1 cellular context compared by ENCODE assay signal in the genomic region with DNA sequence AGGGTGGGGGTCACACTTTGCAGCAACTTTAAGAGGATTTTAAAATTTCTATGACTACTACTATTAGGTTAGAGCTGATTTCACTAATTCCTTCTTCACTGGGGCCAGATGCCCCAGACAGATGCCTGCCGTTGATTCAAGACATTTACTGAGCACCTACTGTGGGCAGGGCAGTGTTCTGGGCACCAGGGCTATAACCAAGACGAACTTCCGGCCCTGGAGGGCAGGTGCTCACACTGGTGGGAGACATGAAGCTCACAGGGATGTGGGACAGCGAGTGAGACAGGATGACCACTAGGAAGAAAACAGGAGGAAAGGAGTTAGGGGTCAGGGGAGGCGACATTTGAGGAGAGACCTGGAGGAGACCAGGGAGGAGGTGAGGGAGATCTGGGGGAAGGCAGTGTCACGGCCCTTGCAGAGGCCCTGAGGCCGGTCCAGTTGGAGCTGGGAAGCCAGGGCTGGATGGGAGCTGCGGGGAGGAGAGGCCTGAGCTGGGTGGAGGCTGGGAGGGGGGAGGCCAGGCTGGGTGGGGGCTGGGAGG.
TF ChIP-seq lines count a peak whose summit lies in the region.

No MANE protein-coding gene starts in this region.

TF ChIP-seq in SK-N-SH treated with all-trans-retinoic acid at 6 μM for 48 hours, 23 proteins besides CTCF, POLR2A, EP300 and RAD21:
- TF ChIP-seq OSR1 (CRISPR knock-in tag; IDR thresholded peaks at IDR 0.05) = no peak
- TF ChIP-seq GLIS3 (CRISPR knock-in tag; IDR thresholded peaks at IDR 0.05) = no peak
- TF ChIP-seq ZNF8 (CRISPR knock-in tag; IDR thresholded peaks at IDR 0.05) = no peak
- no peak for TF ChIP-seq ARNTL (CRISPR knock-in tag; IDR thresholded peaks at IDR 0.05; ENCODE audit: borderline replicate concordance, low read depth)
- no peak for TF ChIP-seq TCF4 (CRISPR knock-in tag; IDR thresholded peaks at IDR 0.05; ENCODE audit: borderline replicate concordance)
- TF ChIP-seq, protein P1, sequence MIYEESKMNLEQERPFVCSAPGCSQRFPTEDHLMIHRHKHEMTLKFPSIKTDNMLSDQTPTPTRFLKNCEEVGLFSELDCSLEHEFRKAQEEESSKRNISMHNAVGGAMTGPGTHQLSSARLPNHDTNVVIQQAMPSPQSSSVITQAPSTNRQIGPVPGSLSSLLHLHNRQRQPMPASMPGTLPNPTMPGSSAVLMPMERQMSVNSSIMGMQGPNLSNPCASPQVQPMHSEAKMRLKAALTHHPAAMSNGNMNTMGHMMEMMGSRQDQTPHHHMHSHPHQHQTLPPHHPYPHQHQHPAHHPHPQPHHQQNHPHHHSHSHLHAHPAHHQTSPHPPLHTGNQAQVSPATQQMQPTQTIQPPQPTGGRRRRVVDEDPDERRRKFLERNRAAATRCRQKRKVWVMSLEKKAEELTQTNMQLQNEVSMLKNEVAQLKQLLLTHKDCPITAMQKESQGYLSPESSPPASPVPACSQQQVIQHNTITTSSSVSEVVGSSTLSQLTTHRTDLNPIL (CRISPR knock-in tag; IDR thresholded peaks at IDR 0.05; ENCODE audit: low read depth) = no peak
- TF ChIP-seq, protein P2, sequence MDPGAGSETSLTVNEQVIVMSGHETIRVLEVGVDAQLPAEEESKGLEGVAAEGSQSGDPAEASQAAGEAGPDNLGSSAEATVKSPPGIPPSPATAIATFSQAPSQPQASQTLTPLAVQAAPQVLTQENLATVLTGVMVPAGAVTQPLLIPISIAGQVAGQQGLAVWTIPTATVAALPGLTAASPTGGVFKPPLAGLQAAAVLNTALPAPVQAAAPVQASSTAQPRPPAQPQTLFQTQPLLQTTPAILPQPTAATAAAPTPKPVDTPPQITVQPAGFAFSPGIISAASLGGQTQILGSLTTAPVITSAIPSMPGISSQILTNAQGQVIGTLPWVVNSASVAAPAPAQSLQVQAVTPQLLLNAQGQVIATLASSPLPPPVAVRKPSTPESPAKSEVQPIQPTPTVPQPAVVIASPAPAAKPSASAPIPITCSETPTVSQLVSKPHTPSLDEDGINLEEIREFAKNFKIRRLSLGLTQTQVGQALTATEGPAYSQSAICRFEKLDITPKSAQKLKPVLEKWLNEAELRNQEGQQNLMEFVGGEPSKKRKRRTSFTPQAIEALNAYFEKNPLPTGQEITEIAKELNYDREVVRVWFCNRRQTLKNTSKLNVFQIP (CRISPR knock-in tag; IDR thresholded peaks at IDR 0.05; ENCODE audit: borderline replicate concordance, low read depth) = no peak
- TF ChIP-seq ZNF70 (CRISPR knock-in tag; IDR thresholded peaks at IDR 0.05) = no peak
- TF ChIP-seq ZNF565 (CRISPR knock-in tag; conservative IDR thresholded peaks at IDR 0.05; ENCODE audit: low read depth) = no peak
- TF ChIP-seq, protein P3, sequence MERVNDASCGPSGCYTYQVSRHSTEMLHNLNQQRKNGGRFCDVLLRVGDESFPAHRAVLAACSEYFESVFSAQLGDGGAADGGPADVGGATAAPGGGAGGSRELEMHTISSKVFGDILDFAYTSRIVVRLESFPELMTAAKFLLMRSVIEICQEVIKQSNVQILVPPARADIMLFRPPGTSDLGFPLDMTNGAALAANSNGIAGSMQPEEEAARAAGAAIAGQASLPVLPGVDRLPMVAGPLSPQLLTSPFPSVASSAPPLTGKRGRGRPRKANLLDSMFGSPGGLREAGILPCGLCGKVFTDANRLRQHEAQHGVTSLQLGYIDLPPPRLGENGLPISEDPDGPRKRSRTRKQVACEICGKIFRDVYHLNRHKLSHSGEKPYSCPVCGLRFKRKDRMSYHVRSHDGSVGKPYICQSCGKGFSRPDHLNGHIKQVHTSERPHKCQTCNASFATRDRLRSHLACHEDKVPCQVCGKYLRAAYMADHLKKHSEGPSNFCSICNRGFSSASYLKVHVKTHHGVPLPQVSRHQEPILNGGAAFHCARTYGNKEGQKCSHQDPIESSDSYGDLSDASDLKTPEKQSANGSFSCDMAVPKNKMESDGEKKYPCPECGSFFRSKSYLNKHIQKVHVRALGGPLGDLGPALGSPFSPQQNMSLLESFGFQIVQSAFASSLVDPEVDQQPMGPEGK (CRISPR knock-in tag; IDR thresholded peaks at IDR 0.05; ENCODE audit: borderline replicate concordance) = no peak
- no peak for TF ChIP-seq ZFP30 (CRISPR knock-in tag; IDR thresholded peaks at IDR 0.05)
